ENCODE assay signal across 8 cellular contexts in genomic region chrX:118807151-118808017, GRCh38. TPM values are rescaled to one million over a fixed set of nuclear protein-coding genes. Genes with fewer than 3 reads are reported as not detected.
DNase-seq lines count a peak whose midpoint lies in the region; ATAC-seq and TF ChIP-seq lines count a peak whose summit lies in the region.

No MANE protein-coding gene starts in this region.

- H3K9me3 Mint-ChIP-seq in HFFc6, result no peaks in the 10 kb centered on the region
- H3K9me3 Mint-ChIP-seq in activated T-cell treated with anti-CD3 and anti-CD28 coated beads, Interleukin-2, amount 50 U/mL, for 72 hours, result no peaks in the 10 kb centered on the region

- TF ChIP-seq CTCF in HFFc6 (IDR thresholded peaks at IDR 0.05), result peak; percentile 76

- H3K4me3 Mint-ChIP-seq in HFFc6, result no peak overlapping the region
- no peak overlapping the region for H3K4me3 Mint-ChIP-seq in activated T-cell treated with anti-CD3 and anti-CD28 coated beads, Interleukin-2, amount 50 U/mL, for 72 hours

- peak; percentile 3 for DNase-seq in DMS114 treated with DMSO at 0.1 percent for 48 hours (lab: John Stamatoyannopoulos, UW; ENCODE audit: unreplicated experiment)
- DNase-seq in HFFc6, result peak; percentile 17
- peak; percentile 66 for DNase-seq in NCI-H748 treated with DMSO at 0.1 percent for 48 hours (lab: John Stamatoyannopoulos, UW)
- peak; percentile 26 to 43 for DNase-seq in activated T-cell treated with anti-CD3 and anti-CD28 coated beads, Interleukin-2, amount 50 U/mL, for 72 hours
- DNase-seq in head of caudate nucleus, result peak in 40 of 42 donors; percentile 12 to 78 (median 52)
- DNase-seq in renal cortical epithelial cell (ENCODE audit: low read depth), result peak; percentile 32
- DNase-seq in DMS79 (lab: John Stamatoyannopoulos, UW), result no peak
- no peak for DNase-seq in NK-92 (lab: John Stamatoyannopoulos, UW; ENCODE audit: unreplicated experiment)

- intact Hi-C loops in head of caudate nucleus (cut with DNase I), result loop anchor here (10.0 kb wide), 1 partner anchor 203 kb away; no protein-coding TSS in a partner anchor

- no peak overlapping the region for H3K27ac Mint-ChIP-seq in HFFc6
- no peak overlapping the region for H3K27ac Mint-ChIP-seq in activated T-cell treated with anti-CD3 and anti-CD28 coated beads, Interleukin-2, amount 50 U/mL, for 72 hours

- peaks cover 2% of the 10 kb centered on the region for H3K27me3 Mint-ChIP-seq in HFFc6 (ENCODE audit: insufficient read depth)
- peaks cover 29% of the 10 kb centered on the region for H3K27me3 Mint-ChIP-seq in activated T-cell treated with anti-CD3 and anti-CD28 coated beads, Interleukin-2, amount 50 U/mL, for 72 hours (ENCODE audit: low read depth)

- no peaks in the 10 kb centered on the region; the same call in 1 of the 2 replicates for H3K36me3 Mint-ChIP-seq in HFFc6 (ENCODE audit: low read depth)
- peaks cover 0 to 2% of the 10 kb centered on the region in 2 donors for H3K36me3 Mint-ChIP-seq in activated T-cell treated with anti-CD3 and anti-CD28 coated beads, Interleukin-2, amount 50 U/mL, for 72 hours (ENCODE audit: insufficient read depth in 2 of 2)

- H3K4me1 Mint-ChIP-seq in HFFc6 (ENCODE audit: low read depth), result peaks cover 32% of the 10 kb centered on the region
- no peaks in the 10 kb centered on the region for H3K4me1 Mint-ChIP-seq in activated T-cell treated with anti-CD3 and anti-CD28 coated beads, Interleukin-2, amount 50 U/mL, for 72 hours (ENCODE audit: low read depth)

- ATAC-seq in activated T-cell treated with anti-CD3 and anti-CD28 coated beads, Interleukin-2, amount 50 U/mL, for 72 hours (replicated peaks in 1 of 2), result peak; percentile 36 to 55

RNA-seq across cellular contexts. Expression of gene ZCCHC12, which starts 16.2 kb away (rescaled TPM):
- total RNA-seq in HFFc6 (2021; fragmentation: NEBNext Ultra II Directional; extraction: Animal tissue kit (Norgen Biotek cat#: 25700)), result not detected
- total RNA-seq in activated T-cell treated with anti-CD3 and anti-CD28 coated beads, Interleukin-2, amount 50 U/mL, for 72 hours, result under 1 TPM in 1 of 2 donors, not detected in 1; 0.09 TPM
- 0.05 TPM in 1 of 2 replicates, not detected in the other for total RNA-seq in renal cortical epithelial cell

Comparison
In these comparisons a context has a peak if more than half of its experiments do, and no peak if none do; other contexts are left out.
1. DNase-seq: peak in DMS114 treated with DMSO at 0.1 percent for 48 hours (single experiment), HFFc6 (single experiment), NCI-H748 treated with DMSO at 0.1 percent for 48 hours (single experiment), activated T-cell treated with anti-CD3 and anti-CD28 coated beads, Interleukin-2, amount 50 U/mL, for 72 hours (2 of 2), head of caudate nucleus (40 of 42) and renal cortical epithelial cell (single experiment); none in DMS79 (single experiment) and NK-92 (single experiment).